In the genomic region with DNA sequence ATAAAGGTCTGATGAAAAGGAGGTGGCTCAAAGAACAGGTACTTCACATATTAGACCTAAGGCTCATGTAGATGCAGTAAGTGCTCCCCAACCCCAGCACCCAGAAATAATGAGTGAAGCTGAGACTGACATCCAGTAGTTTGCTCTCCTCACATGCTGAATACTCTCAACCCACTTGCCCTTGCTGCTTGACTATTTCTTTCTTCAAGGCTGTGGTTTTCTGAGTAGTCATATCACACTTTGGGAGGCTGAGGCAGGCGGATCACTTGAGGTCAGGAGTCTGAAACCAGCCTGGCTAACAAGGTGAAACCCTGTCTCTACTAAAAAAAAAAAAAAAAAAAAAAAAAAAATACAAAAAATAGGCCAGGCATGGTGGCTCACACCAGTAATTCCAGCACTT, we compare ENCODE assay signal across 18 cellular contexts. TPM values are rescaled to one million over a fixed set of nuclear protein-coding genes. Genes with fewer than 3 reads are reported as not detected.
A peak's percentile ranks its signal among the peaks of the same experiment; 100 is the strongest.
DNase-seq lines count a peak whose midpoint lies in the region; ATAC-seq and TF ChIP-seq lines count a peak whose summit lies in the region.
"Had no signal": no experiment of that assay in that cellular context is flagged by ENCODE, and none has a peak within 500 bp of the region (broad histone marks: within the 10 kb centered on the region; RNA-seq: fewer than 3 reads in every experiment).

No MANE protein-coding gene starts in this region.

- H3K14ac ChIP-seq in H9 (ENCODE audit: insufficient read depth, low read length) = no peak overlapping the region

- H4K8ac ChIP-seq in H9 (replicated peaks; ENCODE audit: insufficient read length, low read depth, low read length) = no peak overlapping the region

- H3K9me3 Mint-ChIP-seq in naive thymus-derived CD8-positive, alpha-beta T cell = peaks cover 0 to 4% (median 0%) of the 10 kb centered on the region in 9 donors
- peaks cover 2 to 46% of the 10 kb centered on the region in 2 experiments; a peak in 2 of 5 replicates for H3K9me3 Mint-ChIP-seq in H9
- H3K9me3 Mint-ChIP-seq: activated T-helper 1 cell treated with anti-CD3 and anti-CD28 coated beads, Interleukin-12 subunit alpha, Interleukin-12 subunit beta, Interleukin-2, Interleukin-4 antibody, amounts not matched to agents 30 ng/mL and 10 ng/mL and 1 ng/mL, durations not matched to agents 14 hours and 24 hours and 36 hours; memory B cell had no signal

- H3K79me1 ChIP-seq in H9 (ENCODE audit: insufficient read depth, low read depth, low read length, poor library complexity, severe bottlenecking) = no peaks in the 10 kb centered on the region

- no peak overlapping the region for H3K56ac ChIP-seq in H9 (ENCODE audit: insufficient read length, low read depth, low read length)

- no peak overlapping the region for H3K9ac ChIP-seq in H9 (ENCODE audit: extremely low read depth, insufficient read length, low read length)
- H3K9ac ChIP-seq: KMS-11 had no signal

- no peaks in the 10 kb centered on the region for H3K23me2 ChIP-seq in H9 (ENCODE audit: insufficient read length, low read depth, low read length, poor library complexity, severe bottlenecking)

- no peak overlapping the region for H3K4me2 ChIP-seq in H9 (ENCODE audit: insufficient read depth, insufficient read length, low read length)
- H3K4me2 ChIP-seq: KMS-11 had no signal

- TF ChIP-seq CTCF in H9 (conservative IDR thresholded peaks at IDR 0.05) = no peak

- no CpG with 5 or more reads among the region's 1 CpG for WGBS in H9 (ENCODE audit: extremely low coverage, insufficient read length, low lambda C conversion rate)

- H3K4ac ChIP-seq in H9 (ENCODE audit: low read depth, low read length) = no peak overlapping the region

- H3K4me3 Mint-ChIP-seq in naive thymus-derived CD8-positive, alpha-beta T cell = no peak overlapping the region
- no peak overlapping the region for H3K4me3 Mint-ChIP-seq in H9
- H3K4me3 Mint-ChIP-seq: activated T-helper 1 cell treated with anti-CD3 and anti-CD28 coated beads, Interleukin-12 subunit alpha, Interleukin-12 subunit beta, Interleukin-2, Interleukin-4 antibody, amounts not matched to agents 30 ng/mL and 10 ng/mL and 1 ng/mL, durations not matched to agents 14 hours and 24 hours and 36 hours; B cell; memory B cell had no signal

- POLR2A ChIA-PET in naive thymus-derived CD8-positive, alpha-beta T cell (lab: Charles Lee) = no interaction called here

- H2AFZ ChIP-seq in H9 (ENCODE audit: low read length) = no peak overlapping the region

- no peak overlapping the region for H2BK5ac ChIP-seq in H9 (ENCODE audit: insufficient read length, low read length)

- peaks cover 5% of the 10 kb centered on the region for H3K9me3 ChIP-seq in H9 (ENCODE audit: control insufficient read depth, low read depth, low read length)
- H3K9me3 ChIP-seq: sigmoid colon, SJCRH30 had no signal

- H3K27me3 ChIP-seq in H9 (ENCODE audit: insufficient read depth, low read length) = no peaks in the 10 kb centered on the region
- H3K27me3 ChIP-seq: brain microvascular endothelial cell, sigmoid colon, SJCRH30 had no signal

- no peaks in the 10 kb centered on the region for H3K4me1 Mint-ChIP-seq in naive thymus-derived CD8-positive, alpha-beta T cell
- no peaks in the 10 kb centered on the region for H3K4me1 Mint-ChIP-seq in H9
- H3K4me1 Mint-ChIP-seq: B cell, memory B cell had no signal

- H4K20me1 ChIP-seq in H9 (ENCODE audit: control insufficient read depth, insufficient read depth, insufficient read length) = no peaks in the 10 kb centered on the region

- no peak for DNase-seq in naive thymus-derived CD8-positive, alpha-beta T cell
- no peak for DNase-seq in stimulated activated naive CD4-positive, alpha-beta T cell (lab: John Stamatoyannopoulos, UW)
- DNase-seq in H9 (no peak), Ammon's horn (ENCODE audit: low spot score) (no peak)
- DNase-seq: brain microvascular endothelial cell; DND-41; effector CD8-positive, alpha-beta T cell; NCI-H187; sigmoid colon; SJCRH30 had no signal

- no peaks in the 10 kb centered on the region for H3K27me3 Mint-ChIP-seq in naive thymus-derived CD8-positive, alpha-beta T cell
- H3K27me3 Mint-ChIP-seq in H9 (ENCODE audit: low read depth) = 0 out of 2 replicates have a peak, but pooled peaks cover 3% of the 10 kb centered on the region
- H3K27me3 Mint-ChIP-seq: B cell had no signal

- no peak overlapping the region for H2AK5ac ChIP-seq in H9 (ENCODE audit: insufficient read length, low read length)

- no peak overlapping the region for H3T11ph ChIP-seq in H9 (ENCODE audit: low read length)

- H3K36me3 Mint-ChIP-seq in naive thymus-derived CD8-positive, alpha-beta T cell = peaks cover 0 to 4% (median 0%) of the 10 kb centered on the region in 3 donors
- peaks cover 0 to 10% (median 4%) of the 10 kb centered on the region in 3 experiments; a peak in 4 of 7 replicates for H3K36me3 Mint-ChIP-seq in H9 (ENCODE audit: insufficient read depth in 1 of 3, low read depth in 3 of 3)
- H3K36me3 Mint-ChIP-seq: memory B cell had no signal

- no peaks in the 10 kb centered on the region for H3K79me2 ChIP-seq in H9 (ENCODE audit: insufficient read depth, low read length)

- no peak overlapping the region for H3K18ac ChIP-seq in H9 (ENCODE audit: insufficient read length, low read depth, low read length)

- no peak overlapping the region for H2BK15ac ChIP-seq in H9 (ENCODE audit: low read depth, low read length)

- no peak overlapping the region for H3K27ac ChIP-seq in H9 (ENCODE audit: insufficient read length, low read depth, low read length)
- H3K27ac ChIP-seq: brain microvascular endothelial cell, KMS-11, sigmoid colon, SJCRH30 had no signal

- no peaks in the 10 kb centered on the region for H3K4me1 ChIP-seq in H9 (ENCODE audit: insufficient read depth, low read length)
- H3K4me1 ChIP-seq: sigmoid colon, SJCRH30 had no signal

- no peak overlapping the region for H3K27ac Mint-ChIP-seq in naive thymus-derived CD8-positive, alpha-beta T cell
- H3K27ac Mint-ChIP-seq in H9 = no peak overlapping the region
- H3K27ac Mint-ChIP-seq: activated T-helper 1 cell treated with anti-CD3 and anti-CD28 coated beads, Interleukin-12 subunit alpha, Interleukin-12 subunit beta, Interleukin-2, Interleukin-4 antibody, amounts not matched to agents 30 ng/mL and 10 ng/mL and 1 ng/mL, durations not matched to agents 14 hours and 24 hours and 36 hours; B cell; memory B cell had no signal

- no peak overlapping the region for H2BK120ac ChIP-seq in H9 (ENCODE audit: low read depth, low read length, poor library complexity, severe bottlenecking)

- no peak overlapping the region for H2BK12ac ChIP-seq in H9 (ENCODE audit: insufficient read length, low read depth, low read length)

- H2BK20ac ChIP-seq in H9 (ENCODE audit: low read depth, low read length, poor library complexity, severe bottlenecking) = no peak overlapping the region

- H4K91ac ChIP-seq in H9 (ENCODE audit: insufficient read length, low read depth, low read length) = no peak overlapping the region

- H4K5ac ChIP-seq in H9 (ENCODE audit: insufficient read length, low read depth, low read length) = no peak overlapping the region

- no peak overlapping the region for H3K23ac ChIP-seq in H9 (ENCODE audit: insufficient read length, low read depth, low read length)

- peak; percentile 91 for ATAC-seq in GM18498 (IDR thresholded peaks at IDR 0.05; ENCODE audit: unreplicated experiment)
- ATAC-seq in GM18868 (IDR thresholded peaks at IDR 0.05; ENCODE audit: unreplicated experiment) = peak; percentile 83
- peak; percentile 83 for ATAC-seq in HG02588 (IDR thresholded peaks at IDR 0.05; ENCODE audit: unreplicated experiment)
- ATAC-seq in HG03520 (IDR thresholded peaks at IDR 0.05; ENCODE audit: unreplicated experiment) = peak; percentile 84
- ATAC-seq in naive thymus-derived CD8-positive, alpha-beta T cell = no peak

RNA-seq across cellular contexts. Expression of a gene that starts 51.5 kb away (rescaled TPM):
- total RNA-seq in naive thymus-derived CD8-positive, alpha-beta T cell = 10 to 100 TPM; 62.4 to 66.3 TPM
- polyA plus RNA-seq in naive thymus-derived CD8-positive, alpha-beta T cell = 10 to 100 TPM; 53.8 to 61.6 (median 56.7) TPM
- total RNA-seq in H9 (2021) = 90.5 and 91.3 TPM in 2 replicates

Comparison
In these comparisons a context has a peak if more than half of its experiments do, and no peak if none do; other contexts are left out.
1. ATAC-seq: peak in GM18498 (single experiment), GM18868 (single experiment), HG02588 (single experiment) and HG03520 (single experiment); none in naive thymus-derived CD8-positive, alpha-beta T cell (0 of 2).